Comparison of ENCODE assay signal across 1 cellular context in the genomic region with DNA sequence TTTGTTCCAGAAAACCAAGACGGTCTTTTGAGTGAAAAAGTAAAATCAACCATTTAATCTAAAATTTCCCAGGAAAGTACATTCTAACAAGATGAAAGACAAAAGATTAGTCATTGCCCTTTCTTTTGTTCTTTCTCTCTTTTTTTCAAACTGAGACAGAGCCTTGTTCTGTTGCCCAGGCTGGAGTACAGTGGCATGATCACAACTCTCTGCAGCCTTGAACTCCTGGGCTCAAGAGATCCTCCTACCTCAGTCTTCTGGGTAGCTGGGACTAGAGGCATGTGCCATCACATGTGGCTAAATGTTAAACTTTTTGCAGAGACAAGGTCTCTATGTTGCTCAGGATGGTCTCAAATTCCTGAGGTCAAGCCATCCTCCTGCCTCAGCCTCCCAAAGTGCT.
TF ChIP-seq lines count a peak whose summit lies in the region.

No MANE protein-coding gene starts in this region.

TF ChIP-seq in HepG2, 621 proteins besides CTCF, POLR2A, EP300 and RAD21 (continued from another document):
- TF ChIP-seq, protein P1, sequence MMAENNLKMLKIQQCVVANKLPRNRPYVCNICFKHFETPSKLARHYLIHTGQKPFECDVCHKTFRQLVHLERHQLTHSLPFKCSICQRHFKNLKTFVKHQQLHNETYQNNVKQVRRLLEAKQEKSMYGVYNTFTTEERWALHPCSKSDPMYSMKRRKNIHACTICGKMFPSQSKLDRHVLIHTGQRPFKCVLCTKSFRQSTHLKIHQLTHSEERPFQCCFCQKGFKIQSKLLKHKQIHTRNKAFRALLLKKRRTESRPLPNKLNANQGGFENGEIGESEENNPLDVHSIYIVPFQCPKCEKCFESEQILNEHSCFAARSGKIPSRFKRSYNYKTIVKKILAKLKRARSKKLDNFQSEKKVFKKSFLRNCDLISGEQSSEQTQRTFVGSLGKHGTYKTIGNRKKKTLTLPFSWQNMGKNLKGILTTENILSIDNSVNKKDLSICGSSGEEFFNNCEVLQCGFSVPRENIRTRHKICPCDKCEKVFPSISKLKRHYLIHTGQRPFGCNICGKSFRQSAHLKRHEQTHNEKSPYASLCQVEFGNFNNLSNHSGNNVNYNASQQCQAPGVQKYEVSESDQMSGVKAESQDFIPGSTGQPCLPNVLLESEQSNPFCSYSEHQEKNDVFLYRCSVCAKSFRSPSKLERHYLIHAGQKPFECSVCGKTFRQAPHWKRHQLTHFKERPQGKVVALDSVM (CRISPR knock-in tag; IDR thresholded peaks at IDR 0.05) = peak; percentile 48; the same call in 1 of the 2 replicates
- TF ChIP-seq, protein P2, sequence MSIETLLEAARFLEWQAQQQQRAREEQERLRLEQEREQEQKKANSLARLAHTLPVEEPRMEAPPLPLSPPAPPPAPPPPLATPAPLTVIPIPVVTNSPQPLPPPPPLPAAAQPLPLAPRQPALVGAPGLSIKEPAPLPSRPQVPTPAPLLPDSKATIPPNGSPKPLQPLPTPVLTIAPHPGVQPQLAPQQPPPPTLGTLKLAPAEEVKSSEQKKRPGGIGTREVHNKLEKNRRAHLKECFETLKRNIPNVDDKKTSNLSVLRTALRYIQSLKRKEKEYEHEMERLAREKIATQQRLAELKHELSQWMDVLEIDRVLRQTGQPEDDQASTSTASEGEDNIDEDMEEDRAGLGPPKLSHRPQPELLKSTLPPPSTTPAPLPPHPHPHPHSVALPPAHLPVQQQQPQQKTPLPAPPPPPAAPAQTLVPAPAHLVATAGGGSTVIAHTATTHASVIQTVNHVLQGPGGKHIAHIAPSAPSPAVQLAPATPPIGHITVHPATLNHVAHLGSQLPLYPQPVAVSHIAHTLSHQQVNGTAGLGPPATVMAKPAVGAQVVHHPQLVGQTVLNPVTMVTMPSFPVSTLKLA (IDR thresholded peaks at IDR 0.05) = 0 out of 2 replicates have a peak, but pooled peaks have one; percentile 9
- no peak for TF ChIP-seq ARHGAP35 (CRISPR knock-in tag; IDR thresholded peaks at IDR 0.05; ENCODE audit: borderline replicate concordance)
- no peak for TF ChIP-seq ZNF792 (CRISPR knock-in tag; IDR thresholded peaks at IDR 0.05)
